28 cellular contexts compared by ENCODE assay signal in genomic region chrX:7641141-7641540, GRCh38.
"Had no signal": no experiment of that assay in that cellular context is flagged by ENCODE, and none has a peak within 500 bp of the region (broad histone marks: within the 10 kb centered on the region; RNA-seq: fewer than 3 reads in every experiment).

No MANE protein-coding gene starts in this region.

- H3K27me3 ChIP-seq: colonic mucosa, esophagus muscularis mucosa, esophagus squamous epithelium, foreskin keratinocyte, gastrocnemius medialis, gastroesophageal sphincter, heart left ventricle, heart right ventricle, hepatocyte had no signal

- H3K4me1 ChIP-seq: colonic mucosa, esophagus muscularis mucosa, esophagus squamous epithelium, foreskin keratinocyte, gastrocnemius medialis, gastroesophageal sphincter, heart left ventricle, heart right ventricle had no signal

- FAIRE-seq: endometrium, endothelial cell of umbilical vein, frontal cortex had no signal

- H3K36me3 ChIP-seq: colonic mucosa, esophagus muscularis mucosa, esophagus squamous epithelium, gastrocnemius medialis, gastroesophageal sphincter, heart left ventricle, heart right ventricle had no signal

- H3K4me3 ChIP-seq: colonic mucosa, coronary artery, dorsolateral prefrontal cortex, esophagus muscularis mucosa, esophagus squamous epithelium, gastrocnemius medialis, gastroesophageal sphincter, heart left ventricle, heart right ventricle, hepatocyte had no signal

- H3K4me2 ChIP-seq: hepatocyte had no signal

- H3K79me2 ChIP-seq: hepatocyte had no signal

- H3K9me3 ChIP-seq: colonic mucosa, esophagus muscularis mucosa, esophagus squamous epithelium, gastrocnemius medialis, gastroesophageal sphincter, heart left ventricle had no signal

- H3K27ac ChIP-seq: colonic mucosa, coronary artery, dorsolateral prefrontal cortex, epithelial cell of prostate, esophagus muscularis mucosa, esophagus squamous epithelium, foreskin keratinocyte, gastrocnemius medialis, gastroesophageal sphincter, heart left ventricle, heart right ventricle, hepatocyte had no signal

- H2AFZ ChIP-seq: hepatocyte had no signal

- DNase-seq: colonic mucosa; cortex of kidney; dermis blood vessel endothelial cell; dorsolateral prefrontal cortex; effector CD4-positive, alpha-beta T cell; effector CD8-positive, alpha-beta T cell; effector memory CD4-positive, alpha-beta T cell; effector memory CD8-positive, alpha-beta T cell; endodermal cell; erythroblast; esophagus squamous epithelium; foreskin fibroblast; foreskin keratinocyte; foreskin melanocyte; gastrocnemius medialis; glutamatergic neuron; head of caudate nucleus; heart left ventricle; heart right ventricle had no signal

- ATAC-seq: effector memory CD8-positive, alpha-beta T cell; esophagus mucosa; foreskin keratinocyte; gastrocnemius medialis; gastroesophageal sphincter; heart left ventricle; heart right ventricle had no signal
